In the genomic region with DNA sequence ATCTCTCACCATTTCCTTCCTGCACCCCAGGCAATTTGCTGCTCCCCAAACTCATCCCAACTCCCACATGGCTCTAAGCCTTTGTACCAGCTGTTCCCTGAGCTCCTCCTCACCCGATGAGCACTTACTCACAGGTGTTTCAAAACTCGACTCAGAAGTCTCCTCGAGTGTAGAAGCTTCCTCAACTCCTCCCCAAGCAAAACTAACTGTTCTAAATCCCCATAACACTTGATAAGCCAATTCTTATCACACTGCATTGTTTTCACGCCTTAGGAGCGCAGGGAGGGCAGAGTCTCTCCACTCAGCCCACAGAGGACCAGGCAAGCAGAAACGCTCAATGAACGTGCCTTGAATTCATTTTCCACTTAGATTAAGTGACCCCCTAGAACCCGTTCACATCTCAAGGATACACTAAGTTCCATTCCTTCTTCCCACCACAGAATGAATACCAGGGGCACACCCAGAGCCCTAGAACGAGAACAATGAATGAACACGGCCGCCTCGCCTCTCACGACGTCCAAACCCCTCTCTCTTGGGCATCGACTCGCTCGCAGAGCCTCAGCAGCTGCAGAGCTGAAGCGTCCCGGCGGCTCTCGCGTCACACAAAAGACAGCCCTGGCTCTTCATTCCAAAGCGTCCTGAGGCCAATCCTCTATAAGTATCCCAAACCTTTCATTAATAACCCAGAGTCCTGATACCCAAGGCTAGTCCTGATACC, we compare ENCODE assay signal across 8 cellular contexts. TPM values are rescaled to one million over a fixed set of nuclear protein-coding genes. Genes with fewer than 3 reads are reported as not detected.
DNase-seq lines count a peak whose midpoint lies in the region; ATAC-seq, FAIRE-seq and TF ChIP-seq lines count a peak whose summit lies in the region.

No MANE protein-coding gene starts in this region.

- no peaks in the 10 kb centered on the region for H3K9me1 ChIP-seq in endothelial cell of umbilical vein (replicated peaks; ENCODE audit: control insufficient read depth, extremely low read depth, insufficient read depth, low read length)

- DNase-seq in GM10266 (ENCODE audit: extremely low spot score) (peak; percentile 34), NAMALWA (ENCODE audit: low spot score) (peak; percentile 72), endothelial cell of umbilical vein (ENCODE audit: low read depth, low spot score) (peak; percentile 58), stomach (peak; percentile 48), kidney glomerular epithelial cell (lab: John Stamatoyannopoulos, UW) (no peak)
- DNase-seq in activated CD8-positive, alpha-beta memory T cell treated with anti-CD3 and anti-CD28 coated beads for 48 hours (ENCODE audit: low read depth in 2 of 3, low spot score in 2 of 3), result peak in 2 of 3 experiments; percentile 3 to 6

- TF ChIP-seq POLR2A in endothelial cell of umbilical vein (IDR thresholded peaks at IDR 0.05; ENCODE audit: low read depth, low read length), result no peak
- no peak for TF ChIP-seq POLR2A in stomach (IDR thresholded peaks at IDR 0.05)

- H3K36me3 ChIP-seq in endothelial cell of umbilical vein (ENCODE audit: control insufficient read depth in 2 of 2, extremely low read depth in 1 of 2, insufficient read depth in 2 of 2, low read length in 2 of 2) (no peaks in the 10 kb centered on the region), muscle layer of colon (ENCODE audit: insufficient read depth, low read length) (no peaks in the 10 kb centered on the region), stomach (no peaks in the 10 kb centered on the region)

- dilution Hi-C loops in endothelial cell of umbilical vein (cut with MboI; ENCODE audit: extremely low pct_ligation_motif_present, low sequenced_read_pairs), result no loop called here

- H3K79me2 ChIP-seq in endothelial cell of umbilical vein (ENCODE audit: control insufficient read depth, insufficient read depth, low read length), result peaks cover 60% of the 10 kb centered on the region

- intact Hi-C loops in endothelial cell of umbilical vein (cut with micrococcal nuclease) (loop anchor here (5.0 kb wide), 2 partner anchors 60 to 75 kb away; no protein-coding TSS in a partner anchor), stomach (cut with DNase I; ENCODE audit: low total_unique reads) (no loop called here)

- TF ChIP-seq EP300 in stomach (IDR thresholded peaks at IDR 0.05), result no peak

- H3K27me3 ChIP-seq in endothelial cell of umbilical vein (ENCODE audit: control insufficient read depth in 2 of 2, insufficient read depth in 2 of 2, low read length in 2 of 2) (no peaks in the 10 kb centered on the region), muscle layer of colon (ENCODE audit: control insufficient read depth in 1 of 2, insufficient read depth in 2 of 2, low read length in 2 of 2) (no peaks in the 10 kb centered on the region), stomach (no peaks in the 10 kb centered on the region)

- POLR2A ChIA-PET in endothelial cell of umbilical vein (lab: Charles Lee), result no interaction called here

- H4K20me1 ChIP-seq in endothelial cell of umbilical vein (replicated peaks; ENCODE audit: control insufficient read depth, extremely low read depth, insufficient read depth, low read length), result no peaks in the 10 kb centered on the region

- H3K27ac ChIP-seq in endothelial cell of umbilical vein (ENCODE audit: insufficient read depth, low read depth, low read length) (peak overlapping the region; percentile 87), muscle layer of colon (ENCODE audit: low read depth, low read length) (peak overlapping the region; percentile 100), stomach (peak overlapping the region; percentile 96 to 100 (median 100))

- ATAC-seq in GM21447 (IDR thresholded peaks at IDR 0.05; ENCODE audit: unreplicated experiment), result no peak

- H3K9ac ChIP-seq in endothelial cell of umbilical vein (replicated peaks; ENCODE audit: extremely low read depth, insufficient read depth, low read length) (peak overlapping the region; percentile 98), muscle layer of colon (ENCODE audit: low read length) (peak overlapping the region; percentile 98)

- H3K4me1 ChIP-seq in endothelial cell of umbilical vein (ENCODE audit: control insufficient read depth, extremely low read depth, insufficient read depth, low read length), result peaks cover 13% of the 10 kb centered on the region
- peaks cover 34% of the 10 kb centered on the region for H3K4me1 ChIP-seq in muscle layer of colon (ENCODE audit: insufficient read depth, low read length)
- peaks cover 38 to 60% (median 51%) of the 10 kb centered on the region in 4 donors for H3K4me1 ChIP-seq in stomach

- peak overlapping the region; percentile 87 for H3K4me2 ChIP-seq in endothelial cell of umbilical vein (ENCODE audit: insufficient read depth, low read length)

- peak overlapping the region; percentile 84 to 99 (median 96) for H3K4me3 ChIP-seq in endothelial cell of umbilical vein (replicated peaks in 1 of 3; ENCODE audit: insufficient read depth in 1 of 3, low read depth in 1 of 3, low read length in 3 of 3)
- H3K4me3 ChIP-seq in muscle layer of colon (ENCODE audit: low read depth in 1 of 2, low read length in 2 of 2), result peak overlapping the region; percentile 84 to 98
- peak overlapping the region; percentile 75 to 98 (median 84) for H3K4me3 ChIP-seq in stomach

- CTCF ChIA-PET in endothelial cell of umbilical vein (lab: Charles Lee), result interaction anchor here (1.0 to 1.7 kb wide), 2 partner anchors 179 to 229 kb away, joined by 3 to 7 read pairs; a partner anchor contains a TSS

- peak; percentile 33 for FAIRE-seq in endothelial cell of umbilical vein (lab: Jason Lieb, UNC)

- TF ChIP-seq CTCF in GM10266 (IDR thresholded peaks at IDR 0.05; ENCODE audit: control insufficient read depth, insufficient read depth, low read depth, missing control alignments) (no peak), endothelial cell of umbilical vein (IDR thresholded peaks at IDR 0.05; ENCODE audit: extremely low read depth in 1 of 2, insufficient read depth in 1 of 2, low read depth in 1 of 2, low read length in 2 of 2) (no peak), stomach (IDR thresholded peaks at IDR 0.05) (no peak)

- TSS peak; percentile 32 for BruUV-seq in endothelial cell of umbilical vein (replicated peaks; lab: Mats Ljungman, UMichigan)

- no peaks in the 10 kb centered on the region for H3K9me3 ChIP-seq in endothelial cell of umbilical vein (replicated peaks; ENCODE audit: control insufficient read depth, insufficient read depth, low read length)
- no peaks in the 10 kb centered on the region for H3K9me3 ChIP-seq in muscle layer of colon (ENCODE audit: low read length)
- H3K9me3 ChIP-seq in stomach, result no peaks in the 10 kb centered on the region

- H2AFZ ChIP-seq in endothelial cell of umbilical vein (ENCODE audit: low read depth, low read length), result peak overlapping the region; percentile 84

- 0 to 1% (median 0%) methylated on average over 23 of the region's 23 CpGs for WGBS in stomach, 5 donors

TF ChIP-seq in endothelial cell of umbilical vein, 7 proteins besides CTCF, POLR2A, EP300 and RAD21:
- no peak for TF ChIP-seq GATA2 (IDR thresholded peaks at IDR 0.05; ENCODE audit: insufficient read depth, insufficient read length, low read depth, low read length)
- TF ChIP-seq FOS (IDR thresholded peaks at IDR 0.05; ENCODE audit: borderline replicate concordance, insufficient read depth, low read length), result no peak
- no peak for TF ChIP-seq POLR2AphosphoS5 (IDR thresholded peaks at IDR 0.05; ENCODE audit: insufficient read depth, low read depth, low read length)
- TF ChIP-seq JUN (IDR thresholded peaks at IDR 0.05; ENCODE audit: borderline replicate concordance, insufficient read depth, insufficient read length, low read depth), result no peak
- no peak for TF ChIP-seq MYC (IDR thresholded peaks at IDR 0.05; ENCODE audit: low read depth, low read length)
- no peak for TF ChIP-seq EZH2 (IDR thresholded peaks at IDR 0.05; ENCODE audit: borderline replicate concordance, low read depth, low read length, severe bottlenecking)
- TF ChIP-seq, protein P1, sequence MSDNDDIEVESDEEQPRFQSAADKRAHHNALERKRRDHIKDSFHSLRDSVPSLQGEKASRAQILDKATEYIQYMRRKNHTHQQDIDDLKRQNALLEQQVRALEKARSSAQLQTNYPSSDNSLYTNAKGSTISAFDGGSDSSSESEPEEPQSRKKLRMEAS (IDR thresholded peaks at IDR 0.05; ENCODE audit: insufficient read depth, insufficient read length), result no peak

RNA-seq across cellular contexts. Expression of a gene that starts 1.2 kb away (rescaled TPM):
- total RNA-seq in endothelial cell of umbilical vein (73.8 and 86.1 TPM in 2 replicates), stomach (100 to 1,000 TPM in 3 of 5 donors, 10 to 100 TPM in 2; 51.0 to 156 (median 113) TPM)
- polyA plus RNA-seq in endothelial cell of umbilical vein (86.2 and 88.8 TPM in 2 replicates), stomach (10 to 100 TPM; 36.7 to 54.1 (median 46.3) TPM)
- 71.7 and 79.0 TPM in 2 replicates for polyA plus RNA-seq in endothelial cell of umbilical vein (2011; cell fraction: cytosol; rRNA removed)
- 185 and 188 TPM in 2 replicates for polyA plus RNA-seq in endothelial cell of umbilical vein (2011; cell fraction: nucleus; rRNA removed)
- polyA plus RNA-seq in endothelial cell of umbilical vein (2012), result 45.6 and 61.3 TPM in 2 replicates
- 211 and 233 TPM in 2 replicates for polyA minus RNA-seq in endothelial cell of umbilical vein
- polyA minus RNA-seq in endothelial cell of umbilical vein (2011; cell fraction: cytosol; rRNA and poly(A)+ RNA removed), result 95.1 TPM
- polyA minus RNA-seq in endothelial cell of umbilical vein (2011; cell fraction: nucleus; rRNA and poly(A)+ RNA removed), result 113 and 178 TPM in 2 replicates
